In genomic region chr4:2354127-2354526, GRCh38 we compare ENCODE assay signal across 1 cellular context.
TF ChIP-seq lines count a peak whose summit lies in the region.

No MANE protein-coding gene starts in this region.

TF ChIP-seq in GM23338, 12 proteins besides CTCF, POLR2A, EP300 and RAD21 (continued from another document):
- no peak for TF ChIP-seq ZNF462 (CRISPR knock-in tag; IDR thresholded peaks at IDR 0.05)
- TF ChIP-seq REST (IDR thresholded peaks at IDR 0.05; ENCODE audit: unreplicated experiment): no peak
- TF ChIP-seq POLR2AphosphoS5 (IDR thresholded peaks at IDR 0.05; ENCODE audit: low read depth): no peak
- no peak for TF ChIP-seq STAT1 (IDR thresholded peaks at IDR 0.05; ENCODE audit: unreplicated experiment)
- no peak for TF ChIP-seq CREB1 (CRISPR knock-in tag; IDR thresholded peaks at IDR 0.05; ENCODE audit: low read depth)
- TF ChIP-seq ZNF114 (CRISPR knock-in tag; IDR thresholded peaks at IDR 0.05): no peak
- no peak for TF ChIP-seq JUNB (IDR thresholded peaks at IDR 0.05; ENCODE audit: unreplicated experiment)
- TF ChIP-seq EZH2 (IDR thresholded peaks at IDR 0.05; ENCODE audit: low read depth, unreplicated experiment): no peak
